In genomic region chr2:201116959-201117734, GRCh38 we compare ENCODE assay signal across 8 cellular contexts. TPM values are rescaled to one million over a fixed set of nuclear protein-coding genes. Genes with fewer than 3 reads are reported as not detected.
DNase-seq lines count a peak whose midpoint lies in the region; ATAC-seq and TF ChIP-seq lines count a peak whose summit lies in the region.

No MANE protein-coding gene starts in this region.

- H3K4me3 Mint-ChIP-seq in activated T-helper 1 cell treated with anti-CD3 and anti-CD28 coated beads, Interleukin-12 subunit alpha, Interleukin-12 subunit beta, Interleukin-2, Interleukin-4 antibody, amounts not matched to agents 30 ng/mL and 10 ng/mL and 1 ng/mL, durations not matched to agents 14 hours and 24 hours and 36 hours: peak overlapping the region; percentile 94
- H3K4me3 Mint-ChIP-seq in neural crest cell: peak overlapping the region; percentile 90

- peaks cover 60% of the 10 kb centered on the region for H3K4me1 Mint-ChIP-seq in activated T-helper 1 cell treated with anti-CD3 and anti-CD28 coated beads, Interleukin-12 subunit alpha, Interleukin-12 subunit beta, Interleukin-2, Interleukin-4 antibody, amounts not matched to agents 30 ng/mL and 10 ng/mL and 1 ng/mL, durations not matched to agents 14 hours and 24 hours and 36 hours (ENCODE audit: low read depth)
- H3K4me1 Mint-ChIP-seq in neural crest cell: peaks cover 12% of the 10 kb centered on the region

- peak overlapping the region; percentile 67 to 70 for H3K4me3 ChIP-seq in foreskin fibroblast (ENCODE audit: low read depth in 1 of 2, low read length in 2 of 2)

- H3K27ac Mint-ChIP-seq in activated T-helper 1 cell treated with anti-CD3 and anti-CD28 coated beads, Interleukin-12 subunit alpha, Interleukin-12 subunit beta, Interleukin-2, Interleukin-4 antibody, amounts not matched to agents 30 ng/mL and 10 ng/mL and 1 ng/mL, durations not matched to agents 14 hours and 24 hours and 36 hours: peak overlapping the region; percentile 100
- peak overlapping the region; percentile 92 for H3K27ac Mint-ChIP-seq in neural crest cell (ENCODE audit: unreplicated experiment)

- ATAC-seq in HG03095 (IDR thresholded peaks at IDR 0.05; ENCODE audit: unreplicated experiment): no peak

- TF ChIP-seq CTCF in foreskin fibroblast (IDR thresholded peaks at IDR 0.05; ENCODE audit: low read depth, low read length) (peak; percentile 26), neural crest cell (conservative IDR thresholded peaks at IDR 0.05) (peak; percentile 49)

- DNase-seq in NCI-H146 (lab: John Stamatoyannopoulos, UW): peak; percentile 37
- DNase-seq in NCI-H146 treated with DMSO at 0.1 percent for 48 hours (lab: John Stamatoyannopoulos, UW; ENCODE audit: unreplicated experiment): no peak
- peak; percentile 85 for DNase-seq in HCEC 1CT
- peak; percentile 36 for DNase-seq in NCI-H345 (lab: John Stamatoyannopoulos, UW)
- peak; percentile 49 for DNase-seq in activated T-helper 1 cell treated with anti-CD3 and anti-CD28 coated beads, Interleukin-12 subunit alpha, Interleukin-12 subunit beta, Interleukin-2, Interleukin-4 antibody, amounts not matched to agents 30 ng/mL and 10 ng/mL and 1 ng/mL, durations not matched to agents 14 hours and 24 hours and 36 hours (ENCODE audit: low spot score)
- peak; percentile 80 to 90 for DNase-seq in foreskin fibroblast
- DNase-seq in neural crest cell (ENCODE audit: low read depth, low spot score): no peak

- H3K27me3 Mint-ChIP-seq in activated T-helper 1 cell treated with anti-CD3 and anti-CD28 coated beads, Interleukin-12 subunit alpha, Interleukin-12 subunit beta, Interleukin-2, Interleukin-4 antibody, amounts not matched to agents 30 ng/mL and 10 ng/mL and 1 ng/mL, durations not matched to agents 14 hours and 24 hours and 36 hours (ENCODE audit: insufficient read depth): no peaks in the 10 kb centered on the region
- H3K27me3 Mint-ChIP-seq in neural crest cell (ENCODE audit: low read depth): no peaks in the 10 kb centered on the region

- no peaks in the 10 kb centered on the region for H3K9me3 Mint-ChIP-seq in activated T-helper 1 cell treated with anti-CD3 and anti-CD28 coated beads, Interleukin-12 subunit alpha, Interleukin-12 subunit beta, Interleukin-2, Interleukin-4 antibody, amounts not matched to agents 30 ng/mL and 10 ng/mL and 1 ng/mL, durations not matched to agents 14 hours and 24 hours and 36 hours
- no peaks in the 10 kb centered on the region for H3K9me3 Mint-ChIP-seq in neural crest cell

- intact Hi-C loops in activated T-helper 1 cell treated with anti-CD3 and anti-CD28 coated beads, Interleukin-12 subunit alpha, Interleukin-12 subunit beta, Interleukin-2, Interleukin-4 antibody, amounts not matched to agents 30 ng/mL and 10 ng/mL and 1 ng/mL, durations not matched to agents 14 hours and 24 hours and 36 hours (cut with micrococcal nuclease): loop anchor here (1.0 to 5.0 kb wide), 12 partner anchors 12 to 1260 kb away; partner anchors contain the start of genes BMPR2, C2orf69, HYCC2 and NIF3L1

- peaks cover 35% of the 10 kb centered on the region for H3K36me3 Mint-ChIP-seq in activated T-helper 1 cell treated with anti-CD3 and anti-CD28 coated beads, Interleukin-12 subunit alpha, Interleukin-12 subunit beta, Interleukin-2, Interleukin-4 antibody, amounts not matched to agents 30 ng/mL and 10 ng/mL and 1 ng/mL, durations not matched to agents 14 hours and 24 hours and 36 hours (ENCODE audit: low read depth)
- no peaks in the 10 kb centered on the region for H3K36me3 Mint-ChIP-seq in neural crest cell (ENCODE audit: low read depth)

RNA-seq across cellular contexts. Expression of gene CFLAR, which starts 1.2 kb away (rescaled TPM):
- 457 and 480 TPM in 2 replicates for total RNA-seq in activated T-helper 1 cell treated with anti-CD3 and anti-CD28 coated beads, Interleukin-12 subunit alpha, Interleukin-12 subunit beta, Interleukin-2, Interleukin-4 antibody, amounts not matched to agents 30 ng/mL and 10 ng/mL and 1 ng/mL, durations not matched to agents 14 hours and 24 hours and 36 hours
- total RNA-seq in neural crest cell: 14.4 and 16.7 TPM in 2 replicates

RNA-seq across cellular contexts. Expression of gene NDUFB3, which starts 45.3 kb away (rescaled TPM):
- total RNA-seq in activated T-helper 1 cell treated with anti-CD3 and anti-CD28 coated beads, Interleukin-12 subunit alpha, Interleukin-12 subunit beta, Interleukin-2, Interleukin-4 antibody, amounts not matched to agents 30 ng/mL and 10 ng/mL and 1 ng/mL, durations not matched to agents 14 hours and 24 hours and 36 hours: 105 and 121 TPM in 2 replicates
- total RNA-seq in neural crest cell: 87.1 and 93.5 TPM in 2 replicates

RNA-seq across cellular contexts. Expression of gene HYCC2, which starts 45.7 kb away (rescaled TPM):
- total RNA-seq in activated T-helper 1 cell treated with anti-CD3 and anti-CD28 coated beads, Interleukin-12 subunit alpha, Interleukin-12 subunit beta, Interleukin-2, Interleukin-4 antibody, amounts not matched to agents 30 ng/mL and 10 ng/mL and 1 ng/mL, durations not matched to agents 14 hours and 24 hours and 36 hours: 26.1 and 29.4 TPM in 2 replicates
- total RNA-seq in neural crest cell: 14.6 and 17.4 TPM in 2 replicates

Comparison
In these comparisons a context has a peak if more than half of its experiments do, and no peak if none do; other contexts are left out.
1. DNase-seq: peak in NCI-H146 (single experiment), HCEC 1CT (single experiment), NCI-H345 (single experiment), activated T-helper 1 cell treated with anti-CD3 and anti-CD28 coated beads, Interleukin-12 subunit alpha, Interleukin-12 subunit beta, Interleukin-2, Interleukin-4 antibody, amounts not matched to agents 30 ng/mL and 10 ng/mL and 1 ng/mL, durations not matched to agents 14 hours and 24 hours and 36 hours (single experiment) and foreskin fibroblast (2 of 2); none in NCI-H146 treated with DMSO at 0.1 percent for 48 hours (single experiment) and neural crest cell (single experiment).
2. RNA of gene CFLAR, which starts 1.2 kb away (total RNA-seq): 457 to 480 TPM in activated T-helper 1 cell treated with anti-CD3 and anti-CD28 coated beads, Interleukin-12 subunit alpha, Interleukin-12 subunit beta, Interleukin-2, Interleukin-4 antibody, amounts not matched to agents 30 ng/mL and 10 ng/mL and 1 ng/mL, durations not matched to agents 14 hours and 24 hours and 36 hours; 14.4 to 16.7 TPM in neural crest cell; every median in the first group is over 10 times any median in the second.